Comparison of ENCODE assay signal across 23 cellular contexts in the genomic region with DNA sequence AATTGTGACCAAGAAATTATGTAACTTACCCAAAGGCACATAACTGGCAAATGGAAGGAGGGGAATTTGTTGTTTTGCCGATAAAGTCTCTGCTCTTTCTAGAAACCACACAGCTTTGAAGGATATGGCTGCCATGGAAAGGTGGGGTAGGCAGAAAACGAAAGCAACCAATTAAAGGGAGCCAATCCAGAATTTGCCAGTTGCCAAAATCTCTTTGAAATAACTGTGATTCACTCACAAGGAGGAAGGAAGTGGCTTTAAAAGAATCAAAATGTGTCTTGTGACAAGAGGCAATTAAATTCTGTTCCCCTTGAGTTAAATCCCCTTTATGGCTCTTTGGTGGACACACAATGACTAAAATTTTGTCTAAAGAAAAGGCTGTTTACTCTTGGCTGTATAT.
A peak's percentile ranks its signal among the peaks of the same experiment; 100 is the strongest.
DNase-seq lines count a peak whose midpoint lies in the region; ATAC-seq, FAIRE-seq and TF ChIP-seq lines count a peak whose summit lies in the region.
"Had no signal": no experiment of that assay in that cellular context is flagged by ENCODE, and none has a peak within 500 bp of the region (broad histone marks: within the 10 kb centered on the region; RNA-seq: fewer than 3 reads in every experiment).

No MANE protein-coding gene starts in this region.

- H3K9me3 ChIP-seq in endothelial cell of umbilical vein (replicated peaks; ENCODE audit: control insufficient read depth, insufficient read depth, low read length) (no peaks in the 10 kb centered on the region), SK-N-SH (no peaks in the 10 kb centered on the region)
- H3K9me3 ChIP-seq: esophagus squamous epithelium, heart left ventricle, suprapubic skin had no signal

- H3K4me1 ChIP-seq in ACC112 (ENCODE audit: control insufficient read depth, insufficient read depth, low read length, unreplicated experiment) (peaks cover under 1% of the 10 kb centered on the region), endothelial cell of umbilical vein (ENCODE audit: control insufficient read depth, extremely low read depth, insufficient read depth, low read length) (peaks cover 12% of the 10 kb centered on the region), SK-N-SH (ENCODE audit: control insufficient read depth in 1 of 2, insufficient read depth in 2 of 2, low read depth in 1 of 2, low read length in 1 of 2) (peaks cover 0 to 56% of the 10 kb centered on the region in 2 experiments; a peak in 3 of 4 replicates)
- H3K4me1 ChIP-seq: heart left ventricle, suprapubic skin had no signal

- no peak for TF ChIP-seq EP300 in SK-N-SH (IDR thresholded peaks at IDR 0.05; ENCODE audit: borderline replicate concordance in 1 of 2, low read depth in 1 of 2, low read length in 1 of 2)

- no peaks in the 10 kb centered on the region for H3K9me1 ChIP-seq in endothelial cell of umbilical vein (replicated peaks; ENCODE audit: control insufficient read depth, extremely low read depth, insufficient read depth, low read length)

- dilution Hi-C loops in endothelial cell of umbilical vein (cut with MboI; ENCODE audit: extremely low pct_ligation_motif_present, low sequenced_read_pairs) = no loop called here

- TF ChIP-seq POLR2A in endothelial cell of umbilical vein (IDR thresholded peaks at IDR 0.05; ENCODE audit: low read depth, low read length) = no peak

- no TSS peak for BruUV-seq in endothelial cell of umbilical vein (replicated peaks; lab: Mats Ljungman, UMichigan)

- H3K4me3 ChIP-seq in ACC112 (ENCODE audit: low read depth, low read length) (no peak overlapping the region), endothelial cell of umbilical vein (replicated peaks in 1 of 3; ENCODE audit: insufficient read depth in 1 of 3, low read depth in 1 of 3, low read length in 3 of 3) (no peak overlapping the region), SK-N-SH (ENCODE audit: low read depth in 2 of 2, low read length in 1 of 2) (no peak overlapping the region)
- H3K4me3 ChIP-seq: esophagus squamous epithelium, heart left ventricle, suprapubic skin had no signal

- no peaks in the 10 kb centered on the region for H4K20me1 ChIP-seq in endothelial cell of umbilical vein (replicated peaks; ENCODE audit: control insufficient read depth, extremely low read depth, insufficient read depth, low read length)
- H4K20me1 ChIP-seq in SK-N-SH (ENCODE audit: insufficient read depth) = no peaks in the 10 kb centered on the region

- intact Hi-C loops in endothelial cell of umbilical vein (cut with micrococcal nuclease) = no loop called here

- no peak for TF ChIP-seq CTCF in endothelial cell of umbilical vein (IDR thresholded peaks at IDR 0.05; ENCODE audit: extremely low read depth in 1 of 2, insufficient read depth in 1 of 2, low read depth in 1 of 2, low read length in 2 of 2)
- no peak for TF ChIP-seq CTCF in SK-N-SH (IDR thresholded peaks at IDR 0.05)
- no peak for TF ChIP-seq CTCF in GM20000 (IDR thresholded peaks at IDR 0.05; ENCODE audit: extremely low read depth, missing control alignments)

- FAIRE-seq in endothelial cell of umbilical vein (lab: Jason Lieb, UNC) = peak; percentile 75
- FAIRE-seq: small intestine had no signal

- peak overlapping the region; percentile 2 for H2AFZ ChIP-seq in ACC112 (ENCODE audit: low read length, unreplicated experiment)
- peak overlapping the region; percentile 83 for H2AFZ ChIP-seq in endothelial cell of umbilical vein (ENCODE audit: low read depth, low read length)
- no peak overlapping the region for H2AFZ ChIP-seq in SK-N-SH (ENCODE audit: low read depth)

- H3K9ac ChIP-seq in endothelial cell of umbilical vein (replicated peaks; ENCODE audit: extremely low read depth, insufficient read depth, low read length) = no peak overlapping the region
- H3K9ac ChIP-seq in SK-N-SH = no peak overlapping the region

- peak; percentile 90 for DNase-seq in DMS153 treated with DMSO at 0.1 percent for 48 hours (lab: John Stamatoyannopoulos, UW; ENCODE audit: unreplicated experiment)
- DNase-seq in NCI-H128 (lab: John Stamatoyannopoulos, UW; ENCODE audit: unreplicated experiment) = peak; percentile 77
- DNase-seq in endothelial cell of umbilical vein (ENCODE audit: low read depth, low spot score) = peak; percentile 24
- DNase-seq in SK-N-SH = no peak
- DNase-seq in GM20000 (ENCODE audit: low spot score) = no peak
- DNase-seq in amygdala (lab: John Stamatoyannopoulos, UW) = no peak
- DNase-seq: activated CD4-positive, alpha-beta memory T cell treated with anti-CD3 and anti-CD28 coated beads for 36 hours; activated naive CD8-positive, alpha-beta T cell treated with anti-CD3 and anti-CD28 coated beads, Interleukin-2, amount 10 ng/mL, durations not matched to agents 7 days and 5 days; activated T-cell treated with anti-CD3 and anti-CD28 coated beads, Interleukin-2, amount 50 U/mL, for 4 hours; esophagus squamous epithelium; heart left ventricle; KBM-7; naive thymus-derived CD8-positive, alpha-beta T cell; NCI-H146; NCI-H510A treated with DMSO at 0.1 percent for 48 hours; posterior cingulate gyrus; small intestine; stimulated activated CD4-positive, alpha-beta T cell treated with anti-CD3 and anti-CD28 coated beads, Interleukin-4, amount 100 ng/mL, for 4 hours; stimulated activated CD8-positive, alpha-beta memory T cell treated with anti-CD3 and anti-CD28 coated beads, Interleukin-4, amount 100 ng/mL, for 48 hours had no signal

- H3K79me2 ChIP-seq in ACC112 (ENCODE audit: control insufficient read depth, insufficient read depth, low read length, unreplicated experiment) = no peaks in the 10 kb centered on the region
- H3K79me2 ChIP-seq in endothelial cell of umbilical vein (ENCODE audit: control insufficient read depth, insufficient read depth, low read length) = no peaks in the 10 kb centered on the region
- no peaks in the 10 kb centered on the region for H3K79me2 ChIP-seq in SK-N-SH (ENCODE audit: insufficient read depth)

- no peaks in the 10 kb centered on the region for H3K9me2 ChIP-seq in SK-N-SH

- TF ChIP-seq RAD21 in SK-N-SH (IDR thresholded peaks at IDR 0.05; ENCODE audit: low read length) = no peak

- H3K4me2 ChIP-seq in endothelial cell of umbilical vein (ENCODE audit: insufficient read depth, low read length) = peak overlapping the region; percentile 67
- no peak overlapping the region for H3K4me2 ChIP-seq in SK-N-SH

- no peaks in the 10 kb centered on the region for H3F3A ChIP-seq in SK-N-SH (replicated peaks; ENCODE audit: insufficient read depth)

- CTCF ChIA-PET in endothelial cell of umbilical vein (lab: Charles Lee) = no interaction called here
- CTCF ChIA-PET in SK-N-SH (lab: Yijun Ruan, JAX) = interaction anchor here (1.1 to 1.4 kb wide), 4 partner anchors 11 to 152 kb away, joined by 3 to 5 read pairs (median 4); no protein-coding TSS in a partner anchor

- WGBS in SK-N-SH (ENCODE audit: low lambda C conversion rate) = 67% methylated on average over 2 of the region's 2 CpGs

- ATAC-seq in GM19395 (IDR thresholded peaks at IDR 0.05; ENCODE audit: unreplicated experiment) = no peak
- ATAC-seq: activated T-cell treated with anti-CD3 and anti-CD28 coated beads, Interleukin-2, amount 50 U/mL, for 4 hours; heart left ventricle had no signal

- H3K36me3 ChIP-seq in ACC112 (ENCODE audit: insufficient read depth, low read length) (no peaks in the 10 kb centered on the region), endothelial cell of umbilical vein (ENCODE audit: control insufficient read depth in 2 of 2, extremely low read depth in 1 of 2, insufficient read depth in 2 of 2, low read length in 2 of 2) (no peaks in the 10 kb centered on the region), SK-N-SH (replicated peaks in 1 of 2; ENCODE audit: control insufficient read depth in 1 of 2, insufficient read depth in 2 of 2, low read length in 1 of 2) (no peaks in the 10 kb centered on the region)
- H3K36me3 ChIP-seq: esophagus squamous epithelium, heart left ventricle, suprapubic skin had no signal

- POLR2A ChIA-PET in endothelial cell of umbilical vein (lab: Charles Lee) = no interaction called here
- POLR2A ChIA-PET in SK-N-SH (lab: Yijun Ruan, JAX) = interaction anchor here (0.7 to 7.9 kb wide), 5 partner anchors 36 to 281 kb away, joined by 3 to 393 read pairs (median 13); a partner anchor contains a TSS

- no peaks in the 10 kb centered on the region for H3K27me3 ChIP-seq in ACC112 (ENCODE audit: insufficient read depth, low read length)
- no peaks in the 10 kb centered on the region for H3K27me3 ChIP-seq in endothelial cell of umbilical vein (ENCODE audit: control insufficient read depth in 2 of 2, insufficient read depth in 2 of 2, low read length in 2 of 2)
- H3K27me3 ChIP-seq in SK-N-SH (ENCODE audit: insufficient read depth) = no peaks in the 10 kb centered on the region
- H3K27me3 ChIP-seq: esophagus squamous epithelium, heart left ventricle, suprapubic skin had no signal

- H3K27ac ChIP-seq in ACC112 (ENCODE audit: low read depth, low read length) = no peak overlapping the region
- peak overlapping the region; percentile 15 for H3K27ac ChIP-seq in endothelial cell of umbilical vein (ENCODE audit: insufficient read depth, low read depth, low read length)
- H3K27ac ChIP-seq in SK-N-SH (ENCODE audit: low read depth in 2 of 2, low read length in 1 of 2) = peak overlapping the region in 1 of 2 experiments; percentile 99; a peak in 2 of 4 replicates
- H3K27ac ChIP-seq: esophagus squamous epithelium, heart left ventricle, suprapubic skin, VCaP had no signal

TF ChIP-seq in endothelial cell of umbilical vein, 7 proteins besides CTCF, POLR2A, EP300 and RAD21:
- TF ChIP-seq MYC (IDR thresholded peaks at IDR 0.05; ENCODE audit: low read depth, low read length) = no peak
- no peak for TF ChIP-seq EZH2 (IDR thresholded peaks at IDR 0.05; ENCODE audit: borderline replicate concordance, low read depth, low read length, severe bottlenecking)
- no peak for TF ChIP-seq JUN (IDR thresholded peaks at IDR 0.05; ENCODE audit: borderline replicate concordance, insufficient read depth, insufficient read length, low read depth)
- TF ChIP-seq POLR2AphosphoS5 (IDR thresholded peaks at IDR 0.05; ENCODE audit: insufficient read depth, low read depth, low read length) = no peak
- TF ChIP-seq, protein P1, sequence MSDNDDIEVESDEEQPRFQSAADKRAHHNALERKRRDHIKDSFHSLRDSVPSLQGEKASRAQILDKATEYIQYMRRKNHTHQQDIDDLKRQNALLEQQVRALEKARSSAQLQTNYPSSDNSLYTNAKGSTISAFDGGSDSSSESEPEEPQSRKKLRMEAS (IDR thresholded peaks at IDR 0.05; ENCODE audit: insufficient read depth, insufficient read length) = no peak
TF ChIP-seq in endothelial cell of umbilical vein: peak in this region for 0.

TF ChIP-seq in SK-N-SH, 30 proteins besides CTCF, POLR2A, EP300 and RAD21 (continues in another document):
- TF ChIP-seq SIN3A (IDR thresholded peaks at IDR 0.05; ENCODE audit: borderline replicate concordance, low read depth, low read length) = no peak
- no peak for TF ChIP-seq RCOR1 (IDR thresholded peaks at IDR 0.05; ENCODE audit: low read length)
- no peak for TF ChIP-seq SMC3 (IDR thresholded peaks at IDR 0.05; ENCODE audit: low read depth, low read length)

Comparison
In these comparisons a context has a peak if more than half of its experiments do, and no peak if none do; other contexts are left out.
1. DNase-seq: peak in DMS153 treated with DMSO at 0.1 percent for 48 hours (single experiment), NCI-H128 (single experiment) and endothelial cell of umbilical vein (single experiment); none in SK-N-SH (single experiment), GM20000 (single experiment) and amygdala (0 of 56).